Comparison of ENCODE assay signal across 13 cellular contexts in the genomic region with DNA sequence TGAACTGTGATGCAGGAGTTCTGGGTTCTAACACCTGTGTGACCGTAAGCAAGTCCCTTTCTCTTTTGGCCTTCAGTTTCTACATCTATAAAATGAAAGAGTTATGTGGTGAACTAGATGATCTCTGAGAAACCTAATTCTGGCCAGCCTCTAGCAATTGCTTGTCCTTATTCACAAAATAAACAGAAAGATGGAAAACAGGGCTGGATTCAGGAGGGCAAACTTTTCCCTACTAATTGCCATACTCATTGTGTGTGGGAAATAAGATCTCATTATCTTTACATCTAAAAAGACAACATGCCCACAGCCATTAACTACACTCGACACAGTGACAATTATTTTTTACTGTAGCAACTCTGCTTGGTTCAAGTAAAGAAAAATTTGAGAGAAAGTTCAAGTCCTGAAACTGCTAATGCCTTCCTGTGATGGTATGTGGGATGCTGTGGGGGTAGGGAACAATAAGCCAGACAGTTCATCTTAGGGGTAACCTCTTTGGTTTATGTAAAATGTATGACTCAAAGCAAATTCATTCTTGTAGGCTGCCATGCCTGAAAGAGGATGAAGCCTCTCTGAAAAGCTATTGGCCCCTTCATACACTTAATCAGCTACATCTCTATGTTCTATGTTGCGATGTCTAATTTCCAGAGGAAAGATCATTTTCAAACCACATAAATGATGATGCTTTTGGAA.
A peak's percentile ranks its signal among the peaks of the same experiment; 100 is the strongest.
DNase-seq lines count a peak whose midpoint lies in the region; ATAC-seq and TF ChIP-seq lines count a peak whose summit lies in the region.
"Had no signal": no experiment of that assay in that cellular context is flagged by ENCODE, and none has a peak within 500 bp of the region (broad histone marks: within the 10 kb centered on the region; RNA-seq: fewer than 3 reads in every experiment).

No MANE protein-coding gene starts in this region.

- ATAC-seq in activated naive CD8-positive, alpha-beta T cell treated with anti-CD3 and anti-CD28 coated beads, Interleukin-2, amount 50 U/mL, for 24 hours = peak; percentile 80
- ATAC-seq in GM19324 (IDR thresholded peaks at IDR 0.05; ENCODE audit: low FRiP score, unreplicated experiment) (no peak), GM18517 (IDR thresholded peaks at IDR 0.05; ENCODE audit: unreplicated experiment) (no peak)
- ATAC-seq: upper lobe of right lung had no signal

- H3K36me3 ChIP-seq in Loucy (ENCODE audit: insufficient read depth, low read length) = no peaks in the 10 kb centered on the region
- H3K36me3 ChIP-seq in smooth muscle cell (ENCODE audit: low read depth) = no peaks in the 10 kb centered on the region
- H3K36me3 ChIP-seq: BE2C, upper lobe of right lung had no signal

- peak; percentile 67 for DNase-seq in activated effector memory CD4-positive, alpha-beta T cell treated with anti-CD3 and anti-CD28 coated beads, Interleukin-2, amount 50 U/mL, for 16 hours
- DNase-seq in activated effector memory CD4-positive, alpha-beta T cell treated with Interleukin-2 at 50 U/mL for 16 hours = no peak
- DNase-seq in activated naive CD8-positive, alpha-beta T cell treated with anti-CD3 and anti-CD28 coated beads, Interleukin-2, amount 50 U/mL, for 24 hours = peak; percentile 24
- no peak for DNase-seq in smooth muscle cell (lab: John Stamatoyannopoulos, UW; ENCODE audit: unreplicated experiment)
- no peak for DNase-seq in NCI-H446 treated with DMSO at 0.1 percent for 48 hours (lab: John Stamatoyannopoulos, UW)
- DNase-seq: BE2C, erythroblast, GDM1, NCI-H69, upper lobe of right lung had no signal

- peaks cover 11% of the 10 kb centered on the region; the same call in 1 of the 2 replicates for H3K9me3 ChIP-seq in Loucy (ENCODE audit: insufficient read depth, low read depth, low read length)
- no peaks in the 10 kb centered on the region for H3K9me3 ChIP-seq in smooth muscle cell (replicated peaks; ENCODE audit: low read depth)
- H3K9me3 ChIP-seq: BE2C had no signal

- H3K27me3 Mint-ChIP-seq in activated naive CD8-positive, alpha-beta T cell treated with anti-CD3 and anti-CD28 coated beads, Interleukin-2, amount 50 U/mL, for 24 hours = no peaks in the 10 kb centered on the region

- peaks cover 74% of the 10 kb centered on the region for H3K4me1 ChIP-seq in Loucy (ENCODE audit: insufficient read depth, low read length, poor library complexity, severe bottlenecking)
- H3K4me1 ChIP-seq in smooth muscle cell (ENCODE audit: low read depth) = no peaks in the 10 kb centered on the region
- H3K4me1 ChIP-seq: BE2C had no signal

- peak overlapping the region; percentile 17 for H3K4me3 Mint-ChIP-seq in activated naive CD8-positive, alpha-beta T cell treated with anti-CD3 and anti-CD28 coated beads, Interleukin-2, amount 50 U/mL, for 24 hours

- H3K36me3 Mint-ChIP-seq in activated naive CD8-positive, alpha-beta T cell treated with anti-CD3 and anti-CD28 coated beads, Interleukin-2, amount 50 U/mL, for 24 hours (ENCODE audit: low read depth) = peaks cover 23% of the 10 kb centered on the region

- H2AFZ ChIP-seq in Loucy (ENCODE audit: low read length) = peak overlapping the region; percentile 32; the same call in 1 of the 2 replicates
- peak overlapping the region; percentile 26 for H2AFZ ChIP-seq in smooth muscle cell (ENCODE audit: low read depth)

- peak overlapping the region; percentile 14 for H3K9ac ChIP-seq in Loucy (ENCODE audit: low read depth, low read length, poor library complexity, severe bottlenecking)
- no peak overlapping the region for H3K9ac ChIP-seq in smooth muscle cell (ENCODE audit: low read depth)

- H3F3A ChIP-seq in Loucy (ENCODE audit: low read depth) (no peaks in the 10 kb centered on the region), smooth muscle cell (ENCODE audit: low read depth) (peaks cover 3% of the 10 kb centered on the region)

- H3K27ac ChIP-seq in smooth muscle cell (ENCODE audit: low read depth) = peak overlapping the region; percentile 25
- H3K27ac ChIP-seq: upper lobe of right lung had no signal

- H4K20me1 ChIP-seq in Loucy (ENCODE audit: insufficient read depth, low read length, poor library complexity, severe bottlenecking) (no peaks in the 10 kb centered on the region), smooth muscle cell (ENCODE audit: low read depth) (no peaks in the 10 kb centered on the region)

- no peak for TF ChIP-seq CTCF in Loucy (conservative IDR thresholded peaks at IDR 0.05; ENCODE audit: low read length)
- TF ChIP-seq CTCF in smooth muscle cell (IDR thresholded peaks at IDR 0.05; ENCODE audit: borderline replicate concordance, insufficient read depth, poor library complexity, severe bottlenecking) = no peak

- H3K9me2 ChIP-seq in Loucy (replicated peaks; ENCODE audit: low read depth, low read length) = no peaks in the 10 kb centered on the region

- H3K27ac Mint-ChIP-seq in activated naive CD8-positive, alpha-beta T cell treated with anti-CD3 and anti-CD28 coated beads, Interleukin-2, amount 50 U/mL, for 24 hours = peak overlapping the region; percentile 89

- no peaks in the 10 kb centered on the region for H3K27me3 ChIP-seq in Loucy (ENCODE audit: insufficient read depth, low read length, poor library complexity, severe bottlenecking)
- no peaks in the 10 kb centered on the region for H3K27me3 ChIP-seq in smooth muscle cell (ENCODE audit: low read depth)
- H3K27me3 ChIP-seq: BE2C, upper lobe of right lung had no signal

- H3K9me3 Mint-ChIP-seq in activated naive CD8-positive, alpha-beta T cell treated with anti-CD3 and anti-CD28 coated beads, Interleukin-2, amount 50 U/mL, for 24 hours = peaks cover 26% of the 10 kb centered on the region

- H3K4me3 ChIP-seq in Loucy (ENCODE audit: low read length, poor library complexity, severe bottlenecking) (peak overlapping the region; percentile 8), smooth muscle cell (no peak overlapping the region)
- H3K4me3 ChIP-seq: upper lobe of right lung had no signal

- 68% methylated on average over 3 of the region's 3 CpGs for WGBS in smooth muscle cell (ENCODE audit: low lambda C conversion rate)

- H3K79me2 ChIP-seq in Loucy (ENCODE audit: insufficient read depth, low read length) (no peaks in the 10 kb centered on the region), smooth muscle cell (ENCODE audit: low read depth) (no peaks in the 10 kb centered on the region)

- peak overlapping the region; percentile 30 for H3K4me2 ChIP-seq in Loucy (ENCODE audit: low read depth, low read length, poor library complexity, severe bottlenecking)
- H3K4me2 ChIP-seq in smooth muscle cell = peak overlapping the region; percentile 69

- peaks cover 97% of the 10 kb centered on the region for H3K4me1 Mint-ChIP-seq in activated naive CD8-positive, alpha-beta T cell treated with anti-CD3 and anti-CD28 coated beads, Interleukin-2, amount 50 U/mL, for 24 hours

Comparison
In these comparisons a context has a peak if more than half of its experiments do, and no peak if none do; other contexts are left out.
1. DNase-seq: peak in activated effector memory CD4-positive, alpha-beta T cell treated with anti-CD3 and anti-CD28 coated beads, Interleukin-2, amount 50 U/mL, for 16 hours (single experiment) and activated naive CD8-positive, alpha-beta T cell treated with anti-CD3 and anti-CD28 coated beads, Interleukin-2, amount 50 U/mL, for 24 hours (single experiment); none in activated effector memory CD4-positive, alpha-beta T cell treated with Interleukin-2 at 50 U/mL for 16 hours (single experiment), smooth muscle cell (single experiment) and NCI-H446 treated with DMSO at 0.1 percent for 48 hours (single experiment).